Comparison of ENCODE assay signal across 8 cellular contexts in the genomic region with DNA sequence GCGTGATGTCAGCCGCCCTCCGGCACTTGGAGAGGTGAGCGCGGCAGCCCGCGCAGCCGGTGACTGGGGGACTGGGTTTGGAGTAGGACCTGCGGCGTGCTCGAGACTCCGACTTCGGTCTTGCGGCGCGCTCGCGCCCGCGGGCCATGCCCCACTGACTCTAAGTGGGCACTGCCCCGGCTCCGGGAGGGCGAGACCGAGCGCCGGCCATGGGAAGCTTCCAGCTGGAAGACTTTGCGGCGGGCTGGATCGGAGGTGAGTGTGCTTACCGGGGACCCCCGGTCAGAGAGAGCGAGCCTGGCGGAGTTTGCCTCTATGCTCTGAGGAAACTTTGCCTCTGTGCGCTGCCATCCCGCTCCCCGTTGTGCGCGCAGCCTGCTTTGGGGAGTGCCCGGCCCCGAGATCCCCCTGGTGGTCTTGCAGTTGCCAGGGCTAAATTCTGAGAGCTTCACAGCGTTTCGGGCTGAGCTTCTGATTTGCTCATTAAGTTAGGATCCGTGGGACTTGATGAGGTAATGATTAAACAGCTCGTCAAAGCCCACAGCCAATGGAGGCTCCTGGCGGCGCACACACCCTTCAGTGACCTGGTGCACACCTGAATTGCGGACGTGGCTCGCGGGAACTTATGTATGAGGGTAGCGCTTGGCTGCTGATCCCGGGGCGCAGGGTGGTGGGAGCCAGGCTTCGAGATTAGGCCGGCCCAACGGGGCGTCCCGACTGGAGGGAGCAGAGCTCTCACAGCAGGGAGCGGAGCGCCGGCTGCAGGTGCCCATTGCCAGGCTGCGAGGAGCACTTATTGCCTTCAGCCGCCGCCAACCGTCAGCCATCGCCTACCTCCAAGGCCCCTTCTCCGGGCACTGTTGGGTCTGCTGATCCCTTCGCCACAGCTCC. TPM values are rescaled to one million over a fixed set of nuclear protein-coding genes. Genes with fewer than 3 reads are reported as not detected.
DNase-seq lines count a peak whose midpoint lies in the region; ATAC-seq and TF ChIP-seq lines count a peak whose summit lies in the region.

A gene with protein sequence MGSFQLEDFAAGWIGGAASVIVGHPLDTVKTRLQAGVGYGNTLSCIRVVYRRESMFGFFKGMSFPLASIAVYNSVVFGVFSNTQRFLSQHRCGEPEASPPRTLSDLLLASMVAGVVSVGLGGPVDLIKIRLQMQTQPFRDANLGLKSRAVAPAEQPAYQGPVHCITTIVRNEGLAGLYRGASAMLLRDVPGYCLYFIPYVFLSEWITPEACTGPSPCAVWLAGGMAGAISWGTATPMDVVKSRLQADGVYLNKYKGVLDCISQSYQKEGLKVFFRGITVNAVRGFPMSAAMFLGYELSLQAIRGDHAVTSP (plus strand): TSS at position 25 of the 891 bp plus-strand sequence. CDS start 185 bp downstream, at position 210.

- H3K36me3 ChIP-seq in Caco-2 (ENCODE audit: control insufficient read depth, insufficient read depth, low read length): no peaks in the 10 kb centered on the region
- H3K36me3 ChIP-seq in body of pancreas (replicated peaks in 1 of 2; ENCODE audit: insufficient read depth in 1 of 2, low read depth in 2 of 2): no peaks in the 10 kb centered on the region

- DNase-seq in Caco-2 (peak; percentile 83 to 86), NCI-H2171 treated with DMSO at 0.1 percent for 48 hours (lab: John Stamatoyannopoulos, UW) (peak; percentile 68), body of pancreas (peak; percentile 82 to 92 (median 86)), islet precursor cell (peak; percentile 90)
- DNase-seq in stimulated activated CD4-positive, alpha-beta T cell treated with anti-CD3 and anti-CD28 coated beads, Interleukin-4, amount 100 ng/mL, for 1 hour: peak; percentile 11
- no peak for DNase-seq in CD4-positive, alpha-beta T cell

- POLR2A ChIA-PET in Caco-2 (lab: Charles Lee): interaction anchor here (0.5 kb wide), 1 partner anchor 440 kb away, joined by 3 read pairs; no protein-coding TSS in a partner anchor
- POLR2A ChIA-PET in CD4-positive, alpha-beta T cell (lab: Charles Lee): no interaction called here

- H3K4me1 ChIP-seq in Caco-2: no peaks in the 10 kb centered on the region
- peaks cover 17% of the 10 kb centered on the region for H3K4me1 ChIP-seq in body of pancreas

- H3K4me3 ChIP-seq in Caco-2 (ENCODE audit: low read depth, low read length) (peak within 1 kb of the TSS; percentile 57), body of pancreas (peak within 1 kb of the TSS; percentile 14 to 15)

- no TSS peak for BruUV-seq in Caco-2 (replicated peaks; lab: Mats Ljungman, UMichigan)

- peak; percentile 84 for ATAC-seq in GM21528 (IDR thresholded peaks at IDR 0.05; ENCODE audit: low FRiP score, unreplicated experiment)
- peak; percentile 90 for ATAC-seq in body of pancreas
- no peak for ATAC-seq in HG02571 (IDR thresholded peaks at IDR 0.05; ENCODE audit: unreplicated experiment)
- ATAC-seq in CD4-positive, alpha-beta T cell (ENCODE audit: poor library complexity): no peak

- H3K36me3 Mint-ChIP-seq in Caco-2 (ENCODE audit: insufficient read depth, unreplicated experiment): no peaks in the 10 kb centered on the region
- H3K36me3 Mint-ChIP-seq in CD4-positive, alpha-beta T cell (ENCODE audit: low read depth): no peaks in the 10 kb centered on the region

- H3K9me3 Mint-ChIP-seq in Caco-2 (ENCODE audit: unreplicated experiment): peaks cover 22% of the 10 kb centered on the region
- no peaks in the 10 kb centered on the region for H3K9me3 Mint-ChIP-seq in CD4-positive, alpha-beta T cell

- peak; percentile 21 to 84 for TF ChIP-seq CTCF in Caco-2 (IDR thresholded peaks at IDR 0.05; ENCODE audit: insufficient read depth in 1 of 2, low read depth in 1 of 2, low read length in 1 of 2, severe bottlenecking in 1 of 2, unreplicated experiment in 1 of 2)
- TF ChIP-seq CTCF in body of pancreas (IDR thresholded peaks at IDR 0.05): peak in 4 of 7 experiments; percentile 17 to 85 (median 54)
- no peak for TF ChIP-seq CTCF in CD4-positive, alpha-beta T cell (IDR thresholded peaks at IDR 0.05)

- peaks cover 36% of the 10 kb centered on the region for H3K27me3 Mint-ChIP-seq in Caco-2 (ENCODE audit: insufficient read depth, unreplicated experiment)
- H3K27me3 Mint-ChIP-seq in CD4-positive, alpha-beta T cell: peaks cover 60% of the 10 kb centered on the region

- TF ChIP-seq POLR2A in body of pancreas (IDR thresholded peaks at IDR 0.05): peak; percentile 29 to 82 (median 77)

- no peak within 1 kb of the TSS for H3K27ac Mint-ChIP-seq in Caco-2 (ENCODE audit: unreplicated experiment)
- no peak within 1 kb of the TSS for H3K27ac Mint-ChIP-seq in CD4-positive, alpha-beta T cell

- H3K4me1 Mint-ChIP-seq in Caco-2 (ENCODE audit: low read depth, unreplicated experiment): peaks cover 7% of the 10 kb centered on the region
- no peaks in the 10 kb centered on the region for H3K4me1 Mint-ChIP-seq in CD4-positive, alpha-beta T cell (ENCODE audit: low read depth)

- CTCF ChIA-PET in Caco-2 (lab: Charles Lee): interaction anchor here (0.6 to 1.4 kb wide), 9 partner anchors 22 to 377 kb away, joined by 3 to 11 read pairs (median 3); a partner anchor contains a TSS
- CTCF ChIA-PET in CD4-positive, alpha-beta T cell (lab: Charles Lee): no interaction called here

- H3K4me3 Mint-ChIP-seq in Caco-2 (ENCODE audit: unreplicated experiment): peak within 1 kb of the TSS; percentile 74
- H3K4me3 Mint-ChIP-seq in CD4-positive, alpha-beta T cell: no peak within 1 kb of the TSS

- 0 to 3% methylated on average over 21 to 68 of the region's 68 CpGs for WGBS in body of pancreas, 2 donors

- peaks cover 9% of the 10 kb centered on the region; the same call in 1 of the 2 replicates for H3K9me3 ChIP-seq in Caco-2
- no peaks in the 10 kb centered on the region for H3K9me3 ChIP-seq in body of pancreas
- peaks cover 3% of the 10 kb centered on the region for H3K9me3 ChIP-seq in CD4-positive, alpha-beta T cell (ENCODE audit: control insufficient read depth, low read length)

- H3K27me3 ChIP-seq in Caco-2 (replicated peaks; ENCODE audit: control insufficient read depth, insufficient read depth, low read length): peaks cover 4% of the 10 kb centered on the region; the same call in 1 of the 2 replicates
- H3K27me3 ChIP-seq in body of pancreas: no peaks in the 10 kb centered on the region
- H3K27me3 ChIP-seq in CD4-positive, alpha-beta T cell (ENCODE audit: control insufficient read depth, insufficient read depth, low read length): peaks cover 21% of the 10 kb centered on the region

- H3K27ac ChIP-seq in body of pancreas: peak within 1 kb of the TSS in 3 of 4 donors; percentile 75 to 92 (median 84)
- no peak within 1 kb of the TSS for H3K27ac ChIP-seq in CD4-positive, alpha-beta T cell (ENCODE audit: low read depth, low read length)

- intact Hi-C loops in Caco-2 (cut with micrococcal nuclease; ENCODE audit: unreplicated experiment): no loop called here
- intact Hi-C loops in body of pancreas (cut with DNase I): loop anchor here (5.0 kb wide), 1 partner anchor 278 kb away; no protein-coding TSS in a partner anchor
- intact Hi-C loops in CD4-positive, alpha-beta T cell (cut with DNase I, micrococcal nuclease): no loop called here

RNA-seq across cellular contexts. Expression of the gene that starts here (rescaled TPM):
- 1.6 and 3.2 TPM in 2 replicates for total RNA-seq in Caco-2 (2022)
- 1 to 10 TPM in 1 of 2 donors, under 1 TPM in 1; 0.99 to 1.0 TPM for total RNA-seq in body of pancreas
- not detected for total RNA-seq in CD4-positive, alpha-beta T cell

Comparison
In these comparisons a context has a peak if more than half of its experiments do, and no peak if none do; other contexts are left out.
1. DNase-seq: peak in Caco-2 (2 of 2), NCI-H2171 treated with DMSO at 0.1 percent for 48 hours (single experiment), body of pancreas (4 of 4), islet precursor cell (single experiment) and stimulated activated CD4-positive, alpha-beta T cell treated with anti-CD3 and anti-CD28 coated beads, Interleukin-4, amount 100 ng/mL, for 1 hour (single experiment); none in CD4-positive, alpha-beta T cell (0 of 10).
2. ATAC-seq: peak in GM21528 (single experiment) and body of pancreas (single experiment); none in HG02571 (single experiment) and CD4-positive, alpha-beta T cell (single experiment).